Comparison of ENCODE assay signal across 1 cellular context in genomic region chr2:69588945-69589344, GRCh38.
TF ChIP-seq lines count a peak whose summit lies in the region.

No MANE protein-coding gene starts in this region.

TF ChIP-seq in HepG2, 621 proteins besides CTCF, POLR2A, EP300 and RAD21 (continued from another document):
- TF ChIP-seq, protein P1, sequence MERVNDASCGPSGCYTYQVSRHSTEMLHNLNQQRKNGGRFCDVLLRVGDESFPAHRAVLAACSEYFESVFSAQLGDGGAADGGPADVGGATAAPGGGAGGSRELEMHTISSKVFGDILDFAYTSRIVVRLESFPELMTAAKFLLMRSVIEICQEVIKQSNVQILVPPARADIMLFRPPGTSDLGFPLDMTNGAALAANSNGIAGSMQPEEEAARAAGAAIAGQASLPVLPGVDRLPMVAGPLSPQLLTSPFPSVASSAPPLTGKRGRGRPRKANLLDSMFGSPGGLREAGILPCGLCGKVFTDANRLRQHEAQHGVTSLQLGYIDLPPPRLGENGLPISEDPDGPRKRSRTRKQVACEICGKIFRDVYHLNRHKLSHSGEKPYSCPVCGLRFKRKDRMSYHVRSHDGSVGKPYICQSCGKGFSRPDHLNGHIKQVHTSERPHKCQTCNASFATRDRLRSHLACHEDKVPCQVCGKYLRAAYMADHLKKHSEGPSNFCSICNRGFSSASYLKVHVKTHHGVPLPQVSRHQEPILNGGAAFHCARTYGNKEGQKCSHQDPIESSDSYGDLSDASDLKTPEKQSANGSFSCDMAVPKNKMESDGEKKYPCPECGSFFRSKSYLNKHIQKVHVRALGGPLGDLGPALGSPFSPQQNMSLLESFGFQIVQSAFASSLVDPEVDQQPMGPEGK (CRISPR knock-in tag; IDR thresholded peaks at IDR 0.05): no peak
- no peak for TF ChIP-seq SAFB2 (CRISPR knock-in tag; IDR thresholded peaks at IDR 0.05; ENCODE audit: borderline replicate concordance, low read depth)
- no peak for TF ChIP-seq ZNF552 (CRISPR knock-in tag; IDR thresholded peaks at IDR 0.05; ENCODE audit: borderline replicate concordance)
- TF ChIP-seq MBNL3 (CRISPR knock-in tag; conservative IDR thresholded peaks at IDR 0.05): no peak
- TF ChIP-seq HHEX (CRISPR knock-in tag; IDR thresholded peaks at IDR 0.05): no peak
- no peak for TF ChIP-seq ETV6 (CRISPR knock-in tag; conservative IDR thresholded peaks at IDR 0.05)
- TF ChIP-seq THRA (CRISPR knock-in tag; IDR thresholded peaks at IDR 0.05; ENCODE audit: borderline replicate concordance): peak; percentile 73; the same call in 1 of the 2 replicates
- no peak for TF ChIP-seq ZNF260 (CRISPR knock-in tag; IDR thresholded peaks at IDR 0.05; ENCODE audit: borderline replicate concordance, low read depth)
- TF ChIP-seq ZNF510 (CRISPR knock-in tag; IDR thresholded peaks at IDR 0.05; ENCODE audit: low read depth): no peak
- no peak for TF ChIP-seq RFX5 (IDR thresholded peaks at IDR 0.05; ENCODE audit: low read depth, low read length)
- TF ChIP-seq POLR2AphosphoS5 (IDR thresholded peaks at IDR 0.05; ENCODE audit: low read depth, low read length): no peak
- no peak for TF ChIP-seq TP53 (CRISPR knock-in tag; conservative IDR thresholded peaks at IDR 0.05)
- no peak for TF ChIP-seq ZXDC (CRISPR knock-in tag; IDR thresholded peaks at IDR 0.05)
- TF ChIP-seq GLMP (CRISPR knock-in tag; IDR thresholded peaks at IDR 0.05; ENCODE audit: borderline replicate concordance): no peak
- no peak for TF ChIP-seq SKI (IDR thresholded peaks at IDR 0.05; ENCODE audit: partially characterized antibody)
- no peak for TF ChIP-seq IKZF4 (CRISPR knock-in tag; IDR thresholded peaks at IDR 0.05; ENCODE audit: borderline replicate concordance, low read depth, not compliant biosample characterization)
- TF ChIP-seq ZNF546 (CRISPR knock-in tag; conservative IDR thresholded peaks at IDR 0.05): no peak
- TF ChIP-seq ZNF441 (CRISPR knock-in tag; IDR thresholded peaks at IDR 0.05; ENCODE audit: borderline replicate concordance): no peak
- TF ChIP-seq FOXP1 (IDR thresholded peaks at IDR 0.05): no peak
- TF ChIP-seq FOXP1 (CRISPR knock-in tag; IDR thresholded peaks at IDR 0.05): no peak
- no peak for TF ChIP-seq TARDBP (CRISPR knock-in tag; IDR thresholded peaks at IDR 0.05)
- TF ChIP-seq NFYB (CRISPR knock-in tag; IDR thresholded peaks at IDR 0.05): no peak
- no peak for TF ChIP-seq ZNF619 (CRISPR knock-in tag; IDR thresholded peaks at IDR 0.05)
